11 cellular contexts compared by ENCODE assay signal in genomic region chr4:142077048-142077447, GRCh38.
A peak's percentile ranks its signal among the peaks of the same experiment; 100 is the strongest.
DNase-seq lines count a peak whose midpoint lies in the region; ATAC-seq, FAIRE-seq and TF ChIP-seq lines count a peak whose summit lies in the region.
"Had no signal": no experiment of that assay in that cellular context is flagged by ENCODE, and none has a peak within 500 bp of the region (broad histone marks: within the 10 kb centered on the region; RNA-seq: fewer than 3 reads in every experiment).

No MANE protein-coding gene starts in this region.

- intact Hi-C loops in activated CD8-positive, alpha-beta T cell treated with anti-CD3 and anti-CD28 coated beads for 36 hours (cut with micrococcal nuclease), result no loop called here

- H3K27me3 Mint-ChIP-seq in activated CD8-positive, alpha-beta T cell treated with anti-CD3 and anti-CD28 coated beads for 36 hours, result no peaks in the 10 kb centered on the region
- H3K27me3 Mint-ChIP-seq: B cell; CD4-positive, alpha-beta memory T cell had no signal

- FAIRE-seq in D721Med (lab: Jason Lieb, UNC) (peak; percentile 6), bronchial epithelial cell (lab: Jason Lieb, UNC) (no peak)
- FAIRE-seq: H1 had no signal

- DNase-seq in D721Med (ENCODE audit: insufficient read length, low spot score), result no peak
- peak; percentile 30 for DNase-seq in HT1080 (ENCODE audit: low read depth)
- DNase-seq in bronchial epithelial cell (ENCODE audit: low read depth), result peak; percentile 26
- peak; percentile 40 for DNase-seq in foreskin melanocyte
- DNase-seq in activated CD8-positive, alpha-beta T cell treated with anti-CD3 and anti-CD28 coated beads for 36 hours, result no peak
- DNase-seq in NCI-H446 (lab: John Stamatoyannopoulos, UW), result no peak
- DNase-seq in NCI-H1436 (lab: John Stamatoyannopoulos, UW), result no peak
- DNase-seq: CD4-positive, alpha-beta memory T cell had no signal

- no peak overlapping the region for H3K4me3 Mint-ChIP-seq in activated CD8-positive, alpha-beta T cell treated with anti-CD3 and anti-CD28 coated beads for 36 hours
- H3K4me3 Mint-ChIP-seq: B cell; CD4-positive, alpha-beta memory T cell had no signal

- H3K4me1 Mint-ChIP-seq in activated CD8-positive, alpha-beta T cell treated with anti-CD3 and anti-CD28 coated beads for 36 hours (ENCODE audit: low read depth), result no peaks in the 10 kb centered on the region
- H3K4me1 Mint-ChIP-seq: B cell had no signal

- peaks cover 1% of the 10 kb centered on the region for H3K36me3 ChIP-seq in bronchial epithelial cell (ENCODE audit: control insufficient read depth, insufficient read depth, low read length)
- H3K36me3 ChIP-seq: HAP-1 had no signal

- ATAC-seq in activated CD8-positive, alpha-beta T cell treated with anti-CD3 and anti-CD28 coated beads for 36 hours, result no peak

- H3K4me3 ChIP-seq in bronchial epithelial cell (ENCODE audit: low read depth, low read length), result no peak overlapping the region
- H3K4me3 ChIP-seq: HAP-1 had no signal

- POLR2A ChIA-PET in activated CD8-positive, alpha-beta T cell treated with anti-CD3 and anti-CD28 coated beads for 36 hours (lab: Charles Lee), result no interaction called here

- CTCF ChIA-PET in activated CD8-positive, alpha-beta T cell treated with anti-CD3 and anti-CD28 coated beads for 36 hours (lab: Charles Lee), result no interaction called here

- peaks cover 7% of the 10 kb centered on the region for H3K9me3 Mint-ChIP-seq in activated CD8-positive, alpha-beta T cell treated with anti-CD3 and anti-CD28 coated beads for 36 hours

- peaks cover 58% of the 10 kb centered on the region for H3K36me3 Mint-ChIP-seq in activated CD8-positive, alpha-beta T cell treated with anti-CD3 and anti-CD28 coated beads for 36 hours (ENCODE audit: low read depth)

- TF ChIP-seq CTCF in D721Med (IDR thresholded peaks at IDR 0.05; ENCODE audit: insufficient read depth, missing control alignments), result no peak
- no peak for TF ChIP-seq CTCF in bronchial epithelial cell (IDR thresholded peaks at IDR 0.05; ENCODE audit: insufficient read depth, low read length, severe bottlenecking)
- TF ChIP-seq CTCF in activated CD8-positive, alpha-beta T cell treated with anti-CD3 and anti-CD28 coated beads for 36 hours (IDR thresholded peaks at IDR 0.05), result no peak

- H3K27me3 ChIP-seq in bronchial epithelial cell (ENCODE audit: control insufficient read depth, insufficient read depth, low read length), result no peaks in the 10 kb centered on the region

- no peak overlapping the region for H3K27ac Mint-ChIP-seq in activated CD8-positive, alpha-beta T cell treated with anti-CD3 and anti-CD28 coated beads for 36 hours
- H3K27ac Mint-ChIP-seq: B cell had no signal

Comparison
In these comparisons a context has a peak if more than half of its experiments do, and no peak if none do; other contexts are left out.
1. DNase-seq: peak in HT1080 (single experiment), bronchial epithelial cell (single experiment) and foreskin melanocyte (single experiment); none in D721Med (single experiment), activated CD8-positive, alpha-beta T cell treated with anti-CD3 and anti-CD28 coated beads for 36 hours (single experiment), NCI-H446 (0 of 2) and NCI-H1436 (single experiment).